ENCODE assay signal across 9 cellular contexts in genomic region chr17:38885728-38886642, GRCh38. TPM values are rescaled to one million over a fixed set of nuclear protein-coding genes. Genes with fewer than 3 reads are reported as not detected.
DNase-seq lines count a peak whose midpoint lies in the region; ATAC-seq and TF ChIP-seq lines count a peak whose summit lies in the region.
"Had no signal": no experiment of that assay in that cellular context is flagged by ENCODE, and none has a peak within 500 bp of the region (broad histone marks: within the 10 kb centered on the region; RNA-seq: fewer than 3 reads in every experiment).

No MANE protein-coding gene starts in this region.

- H3K27ac Mint-ChIP-seq in memory B cell, result peak overlapping the region; percentile 51

- H3K36me3 ChIP-seq in breast epithelium (no peaks in the 10 kb centered on the region), mammary epithelial cell (ENCODE audit: insufficient read depth, low read length) (peaks cover 17% of the 10 kb centered on the region), ascending aorta (peaks cover 28 to 47% of the 10 kb centered on the region in 2 donors), tibial artery (peaks cover 11 to 46% (median 23%) of the 10 kb centered on the region in 3 donors), aorta (ENCODE audit: control insufficient read depth in 1 of 2, insufficient read depth in 2 of 2, low read length in 1 of 2) (peaks cover 0 to 2% of the 10 kb centered on the region in 2 donors), upper lobe of right lung (peaks cover 61% of the 10 kb centered on the region)

- no peaks in the 10 kb centered on the region for H3K9me3 ChIP-seq in breast epithelium
- H3K9me3 ChIP-seq in mammary epithelial cell (replicated peaks; ENCODE audit: insufficient read depth, low read length), result no peaks in the 10 kb centered on the region
- no peaks in the 10 kb centered on the region for H3K9me3 ChIP-seq in ascending aorta
- H3K9me3 ChIP-seq in tibial artery, result no peaks in the 10 kb centered on the region
- no peaks in the 10 kb centered on the region for H3K9me3 ChIP-seq in aorta (ENCODE audit: control insufficient read depth, low read length)
- no peaks in the 10 kb centered on the region for H3K9me3 ChIP-seq in upper lobe of right lung

- peaks cover 36% of the 10 kb centered on the region for H3K4me1 Mint-ChIP-seq in memory B cell

- peaks cover 93% of the 10 kb centered on the region for H3K79me2 ChIP-seq in mammary epithelial cell (ENCODE audit: insufficient read depth, low read length)

- intact Hi-C loops in breast epithelium (cut with DNase I; ENCODE audit: low total_unique reads) (no loop called here), mammary epithelial cell (cut with micrococcal nuclease) (no loop called here), ascending aorta (cut with DNase I) (no loop called here), tibial artery (cut with DNase I; ENCODE audit: low total_unique reads) (no loop called here), aorta (cut with DNase I) (no loop called here), upper lobe of right lung (cut with DNase I) (no loop called here)

- no peaks in the 10 kb centered on the region for H3K9me3 Mint-ChIP-seq in memory B cell

- no peak overlapping the region for H3K4me2 ChIP-seq in mammary epithelial cell (ENCODE audit: insufficient read depth, low read depth, low read length)

- H3K4me3 ChIP-seq in breast epithelium (no peak overlapping the region), mammary epithelial cell (replicated peaks in 1 of 3; ENCODE audit: insufficient read depth in 1 of 3, low read depth in 2 of 3, low read length in 3 of 3) (no peak overlapping the region), ascending aorta (no peak overlapping the region), tibial artery (peak overlapping the region in 1 of 2 donors; percentile 10), aorta (ENCODE audit: low read length in 2 of 2) (no peak overlapping the region), upper lobe of right lung (no peak overlapping the region)

- dilution Hi-C loops in mammary epithelial cell (cut with HindIII; ENCODE audit: low sequenced_read_pairs), result no loop called here

- WGBS in mammary epithelial cell (ENCODE audit: low coverage, missing lambda C conversion rate), result 78% methylated on average over 10 of the region's 11 CpGs
- WGBS in aorta, 2 donors, result 11 to 12% methylated on average over 11 of the region's 11 CpGs

- no peaks in the 10 kb centered on the region for H3K27me3 Mint-ChIP-seq in memory B cell

- in situ Hi-C loops in mammary epithelial cell (cut with MboI; ENCODE audit: low sequenced_read_pairs in 2 of 2), result no loop called here

- H3K4me1 ChIP-seq in breast epithelium, result peaks cover 0 to 30% of the 10 kb centered on the region in 2 donors
- peaks cover 36% of the 10 kb centered on the region for H3K4me1 ChIP-seq in mammary epithelial cell (ENCODE audit: insufficient read depth, low read length)
- H3K4me1 ChIP-seq in ascending aorta, result peaks cover 29 to 71% of the 10 kb centered on the region in 2 donors
- H3K4me1 ChIP-seq in tibial artery, result peaks cover 0 to 92% (median 78%) of the 10 kb centered on the region in 4 donors
- H3K4me1 ChIP-seq in aorta (ENCODE audit: control insufficient read depth in 1 of 2, insufficient read depth in 2 of 2, low read length in 2 of 2), result peaks cover 2 to 5% of the 10 kb centered on the region in 2 donors
- H3K4me1 ChIP-seq in upper lobe of right lung, result peaks cover 55% of the 10 kb centered on the region

- TF ChIP-seq CTCF in breast epithelium (IDR thresholded peaks at IDR 0.05) (no peak), mammary epithelial cell (conservative IDR thresholded peaks at IDR 0.05 in 1 of 2, IDR thresholded peaks at IDR 0.05 in 1 of 2; ENCODE audit: extremely low read depth in 1 of 2, insufficient read depth in 1 of 2, low read depth in 1 of 2, low read length in 2 of 2) (no peak), ascending aorta (IDR thresholded peaks at IDR 0.05) (no peak), tibial artery (IDR thresholded peaks at IDR 0.05) (peak in 1 of 2 experiments; percentile 8), upper lobe of right lung (IDR thresholded peaks at IDR 0.05) (no peak)

- peak overlapping the region; percentile 43 for H3K4me3 Mint-ChIP-seq in memory B cell

- H3K27me3 ChIP-seq in breast epithelium (no peaks in the 10 kb centered on the region), mammary epithelial cell (ENCODE audit: insufficient read depth, low read length) (no peaks in the 10 kb centered on the region), ascending aorta (no peaks in the 10 kb centered on the region), tibial artery (no peaks in the 10 kb centered on the region), aorta (ENCODE audit: control insufficient read depth in 1 of 2, insufficient read depth in 2 of 2, low read length in 1 of 2) (no peaks in the 10 kb centered on the region), upper lobe of right lung (no peaks in the 10 kb centered on the region)

- no peak overlapping the region for H2AFZ ChIP-seq in mammary epithelial cell (ENCODE audit: low read depth, low read length)

- H3K36me3 Mint-ChIP-seq in memory B cell, result peaks cover 26% of the 10 kb centered on the region

- CTCF ChIA-PET in mammary epithelial cell (lab: Charles Lee; ENCODE audit: low non-redundant PET), result no interaction called here

- peak overlapping the region; percentile 14 to 39 for H3K27ac ChIP-seq in breast epithelium
- H3K27ac ChIP-seq in mammary epithelial cell (ENCODE audit: insufficient read depth, low read depth, low read length), result no peak overlapping the region
- peak overlapping the region; percentile 8 to 57 for H3K27ac ChIP-seq in ascending aorta
- peak overlapping the region; percentile 63 to 92 for H3K27ac ChIP-seq in tibial artery
- no peak overlapping the region for H3K27ac ChIP-seq in aorta (ENCODE audit: low read depth in 1 of 2, low read length in 2 of 2)
- no peak overlapping the region for H3K27ac ChIP-seq in upper lobe of right lung

- H3K9ac ChIP-seq in mammary epithelial cell (ENCODE audit: insufficient read depth, low read length), result no peak overlapping the region

- BruUV-seq in mammary epithelial cell (replicated peaks; lab: Mats Ljungman, UMichigan), result no TSS peak

- H4K20me1 ChIP-seq in mammary epithelial cell (ENCODE audit: insufficient read depth, low read length), result no peaks in the 10 kb centered on the region

- DNase-seq in breast epithelium (ENCODE audit: low spot score in 2 of 2), result no peak
- DNase-seq in mammary epithelial cell, result no peak
- no peak for DNase-seq in ascending aorta (ENCODE audit: low spot score in 2 of 2)
- DNase-seq in memory B cell (ENCODE audit: low spot score in 2 of 2), result no peak
- no peak for DNase-seq in tibial artery
- no peak for DNase-seq in aorta
- DNase-seq in upper lobe of right lung, result no peak
- DNase-seq: effector CD4-positive, alpha-beta T cell had no signal

- ATAC-seq in memory B cell (ENCODE audit: low read depth), result no peak
- ATAC-seq in HG03280 (IDR thresholded peaks at IDR 0.05; ENCODE audit: unreplicated experiment), result no peak
- ATAC-seq in aorta (ENCODE audit: low FRiP score), result no peak
- ATAC-seq in upper lobe of right lung, result no peak

- no peak for TF ChIP-seq POLR2A in breast epithelium (IDR thresholded peaks at IDR 0.05)

RNA-seq across cellular contexts. Expression of gene LASP1, which starts 16.1 kb away (rescaled TPM):
- total RNA-seq in breast epithelium (100 to 1,000 TPM in 1 of 3 donors, 10 to 100 TPM in 2; 88.7 to 145 (median 92.8) TPM), mammary epithelial cell (100 to 1,000 TPM; 111 to 154 TPM), ascending aorta (300 TPM), aorta (100 to 1,000 TPM; 136 to 169 TPM), upper lobe of right lung (158 TPM)
- polyA plus RNA-seq in mammary epithelial cell (92.4 TPM), aorta (10 to 100 TPM; 68.5 to 78.9 TPM)
- polyA minus RNA-seq in mammary epithelial cell, result 211 TPM

RNA-seq across cellular contexts. Expression of gene RPL23, which starts 32.5 kb away (rescaled TPM):
- total RNA-seq in breast epithelium (1,000 to 10,000 TPM; 1,871 to 2,586 (median 2,024) TPM), mammary epithelial cell (1,000 to 10,000 TPM in 1 of 2 donors, 100 to 1,000 TPM in 1; 693 to 1,265 TPM), ascending aorta (1,091 TPM), aorta (1,000 to 10,000 TPM; 1,147 to 1,150 TPM), upper lobe of right lung (1,142 TPM)
- polyA plus RNA-seq in mammary epithelial cell (2,470 TPM), aorta (1,000 to 10,000 TPM; 2,973 to 5,274 TPM)
- polyA minus RNA-seq in mammary epithelial cell, result 585 TPM

Comparison
In these comparisons a context has a peak if more than half of its experiments do, and no peak if none do; other contexts are left out.
1. H3K27ac ChIP-seq: peak in breast epithelium (2 of 2), ascending aorta (2 of 2) and tibial artery (2 of 2); none in mammary epithelial cell (single experiment), aorta (0 of 2) and upper lobe of right lung (single experiment).